24 cellular contexts compared by ENCODE assay signal in genomic region chr16:72884573-72884972, GRCh38.
DNase-seq lines count a peak whose midpoint lies in the region; ATAC-seq and TF ChIP-seq lines count a peak whose summit lies in the region.
"Had no signal": no experiment of that assay in that cellular context is flagged by ENCODE, and none has a peak within 500 bp of the region (broad histone marks: within the 10 kb centered on the region; RNA-seq: fewer than 3 reads in every experiment).

No MANE protein-coding gene starts in this region.

- DNase-seq in DMS153 treated with DMSO at 0.1 percent for 48 hours (lab: John Stamatoyannopoulos, UW; ENCODE audit: unreplicated experiment) (peak; percentile 20), NCI-H2029 (lab: John Stamatoyannopoulos, UW) (peak; percentile 81), SK-MEL-5 (ENCODE audit: low read depth, low spot score) (peak; percentile 83), osteoblast (ENCODE audit: insufficient read length, low spot score, missing footprints) (no peak), NCI-H446 treated with DMSO at 0.1 percent for 48 hours (lab: John Stamatoyannopoulos, UW) (no peak), RWPE1 (ENCODE audit: low spot score) (no peak)
- DNase-seq in activated CD8-positive, alpha-beta memory T cell treated with anti-CD3 and anti-CD28 coated beads, Interleukin-2, amount 50 U/mL, for 48 hours: no peak
- DNase-seq: activated CD4-positive, alpha-beta memory T cell treated with anti-CD3 and anti-CD28 coated beads, Interleukin-2, amount 10 ng/mL, durations not matched to agents 7 days and 5 days; activated naive CD4-positive, alpha-beta T cell; activated T-cell treated with anti-CD3 and anti-CD28 coated beads for 4 hours; endodermal cell; GDM1; MG63; naive B cell; NCI-H774; ovary; right cardiac atrium; SIG-M5; T-cell had no signal

- in situ Hi-C loops in SK-MEL-5 (cut with HindIII; ENCODE audit: low pct_unique_long_range_greater_than_20kb, low sequenced_read_pairs): no loop called here

- peaks cover 19% of the 10 kb centered on the region for H3K4me1 ChIP-seq in osteoblast (ENCODE audit: insufficient read depth, low read length)

- CTCF ChIA-PET in RWPE1 (lab: Yijun Ruan, JAX): no interaction called here

- no peak overlapping the region for H3K4me3 ChIP-seq in osteoblast (ENCODE audit: insufficient read depth, low read length)
- H3K4me3 ChIP-seq: BLaER1 treated with 17β-estradiol and CSF1 and Interleukin-3, amounts not matched to agents 10 nM and 100 nM; coronary artery; K562; MG63; ovary had no signal

- H3K27me3 ChIP-seq in osteoblast (ENCODE audit: insufficient read depth, low read length): no peaks in the 10 kb centered on the region
- H3K27me3 ChIP-seq: BLaER1 treated with 17β-estradiol and CSF1 and Interleukin-3, amounts not matched to agents 10 nM and 100 nM; MG63; ovary had no signal

- no peak for ATAC-seq in GM21529 (IDR thresholded peaks at IDR 0.05; ENCODE audit: unreplicated experiment)
- ATAC-seq: activated CD4-positive, CD25-positive, alpha-beta regulatory T cell treated with anti-CD3 and anti-CD28 coated beads, Interleukin-2, amount 50 U/mL, for 24 hours; K562; right cardiac atrium; T-cell had no signal

- H3K27ac ChIP-seq in osteoblast (ENCODE audit: low read depth, low read length) (peak overlapping the region; percentile 58), RWPE1 (no peak overlapping the region)
- H3K27ac ChIP-seq: BLaER1 treated with 17β-estradiol and CSF1 and Interleukin-3, amounts not matched to agents 10 nM and 100 nM; coronary artery; ovary had no signal

- peaks cover 38% of the 10 kb centered on the region for H3K79me2 ChIP-seq in osteoblast (ENCODE audit: insufficient read depth, low read length)

- H3K9me3 ChIP-seq in osteoblast (ENCODE audit: low read depth, low read length): no peaks in the 10 kb centered on the region
- H3K9me3 ChIP-seq: MG63, ovary had no signal

- H3K4me2 ChIP-seq in osteoblast (ENCODE audit: insufficient read depth, low read length): peak overlapping the region; percentile 45
- H3K4me2 ChIP-seq: BLaER1 treated with 17β-estradiol and CSF1 and Interleukin-3, amounts not matched to agents 10 nM and 100 nM had no signal

- no peak overlapping the region for H2AFZ ChIP-seq in osteoblast (ENCODE audit: low read length)

- H3K36me3 ChIP-seq in osteoblast (ENCODE audit: insufficient read depth, low read length): peaks cover 33% of the 10 kb centered on the region
- H3K36me3 ChIP-seq: MG63, ovary had no signal

- no peak for TF ChIP-seq CTCF in osteoblast (IDR thresholded peaks at IDR 0.05; ENCODE audit: extremely low read depth, low read depth, low read length)
- TF ChIP-seq CTCF in RWPE1 (conservative IDR thresholded peaks at IDR 0.05; ENCODE audit: low read depth): no peak

- POLR2A ChIA-PET in RWPE1 (lab: Yijun Ruan, JAX; ENCODE audit: low non-redundant PET): no interaction called here

- H4K20me1 ChIP-seq in osteoblast (ENCODE audit: insufficient read depth, low read length): no peaks in the 10 kb centered on the region

Comparison
In these comparisons a context has a peak if more than half of its experiments do, and no peak if none do; other contexts are left out.
1. DNase-seq: peak in DMS153 treated with DMSO at 0.1 percent for 48 hours (single experiment), NCI-H2029 (single experiment) and SK-MEL-5 (single experiment); none in osteoblast (single experiment), NCI-H446 treated with DMSO at 0.1 percent for 48 hours (single experiment), RWPE1 (single experiment) and activated CD8-positive, alpha-beta memory T cell treated with anti-CD3 and anti-CD28 coated beads, Interleukin-2, amount 50 U/mL, for 48 hours (single experiment).